ENCODE assay signal across 11 cellular contexts in genomic region chr2:64819371-64819770, GRCh38.
DNase-seq lines count a peak whose midpoint lies in the region; ATAC-seq and TF ChIP-seq lines count a peak whose summit lies in the region.
"Had no signal": no experiment of that assay in that cellular context is flagged by ENCODE, and none has a peak within 500 bp of the region (broad histone marks: within the 10 kb centered on the region; RNA-seq: fewer than 3 reads in every experiment).

No MANE protein-coding gene starts in this region.

- no peak overlapping the region for H3K4ac ChIP-seq in trophoblast cell (ENCODE audit: low read depth, low read length)

- H3K9me3 ChIP-seq in trophoblast cell (ENCODE audit: insufficient read depth, low read depth, low read length) = no peaks in the 10 kb centered on the region
- H3K9me3 ChIP-seq: body of pancreas had no signal

- peak overlapping the region; percentile 23 for H2AFZ ChIP-seq in trophoblast cell (ENCODE audit: insufficient read depth, low read length, poor library complexity)
- H2AFZ ChIP-seq: neural progenitor cell had no signal

- H3K79me1 ChIP-seq in trophoblast cell (ENCODE audit: low read length) = peaks cover 3% of the 10 kb centered on the region

- no CpG with 5 or more reads among the region's 2 CpGs for WGBS in trophoblast cell (ENCODE audit: extremely low coverage, insufficient coverage, insufficient read length)

- CTCF ChIA-PET in activated B cell treated with CpG ODN at 0.5 μM for 24 hours (lab: Charles Lee) = interaction anchor here (1.6 kb wide), 1 partner anchor 230 kb away, joined by 3 read pairs; no protein-coding TSS in a partner anchor

- peaks cover 45% of the 10 kb centered on the region for H3K4me1 Mint-ChIP-seq in activated B cell treated with CpG ODN at 0.5 μM for 24 hours
- H3K4me1 Mint-ChIP-seq: neural progenitor cell had no signal

- no peak overlapping the region for H3K18ac ChIP-seq in trophoblast cell (ENCODE audit: low read length)

- no peak overlapping the region for H3K14ac ChIP-seq in trophoblast cell (ENCODE audit: low read length)

- H2AK5ac ChIP-seq in trophoblast cell (ENCODE audit: low read length) = no peak overlapping the region

- TF ChIP-seq CTCF in activated B cell treated with CpG ODN at 0.5 μM for 24 hours (IDR thresholded peaks at IDR 0.05) = no peak

- no peak overlapping the region for H2BK5ac ChIP-seq in trophoblast cell (ENCODE audit: low read depth, low read length, poor library complexity)

- no peaks in the 10 kb centered on the region for H3K9me3 Mint-ChIP-seq in activated B cell treated with CpG ODN at 0.5 μM for 24 hours
- H3K9me3 Mint-ChIP-seq: neural progenitor cell had no signal

- H3K36me3 Mint-ChIP-seq in activated B cell treated with CpG ODN at 0.5 μM for 24 hours (ENCODE audit: low read depth) = no peaks in the 10 kb centered on the region
- H3K36me3 Mint-ChIP-seq: neural progenitor cell had no signal

- no peaks in the 10 kb centered on the region for H3K79me2 ChIP-seq in trophoblast cell (ENCODE audit: control insufficient read depth, insufficient read depth, low read length, poor library complexity)

- H3K27ac Mint-ChIP-seq in activated B cell treated with CpG ODN at 0.5 μM for 24 hours = peak overlapping the region; percentile 89

- H3K27me3 Mint-ChIP-seq in activated B cell treated with CpG ODN at 0.5 μM for 24 hours = no peaks in the 10 kb centered on the region

- peak overlapping the region; percentile 59 for H3K4me3 Mint-ChIP-seq in activated B cell treated with CpG ODN at 0.5 μM for 24 hours
- H3K4me3 Mint-ChIP-seq: neural progenitor cell had no signal

- H2BK12ac ChIP-seq in trophoblast cell (ENCODE audit: low read length) = no peak overlapping the region

- DNase-seq in activated B cell treated with CpG ODN at 0.5 μM for 24 hours (no peak), trophoblast cell (peak in 1 of 2 donors; percentile 25), NCI-H2196 (lab: John Stamatoyannopoulos, UW; ENCODE audit: unreplicated experiment) (no peak), iPS-NIHi7 (ENCODE audit: extremely low spot score) (no peak), NCI-H2029 (lab: John Stamatoyannopoulos, UW) (no peak)
- DNase-seq: body of pancreas, KG1 had no signal

- POLR2A ChIA-PET in activated B cell treated with CpG ODN at 0.5 μM for 24 hours (lab: Charles Lee) = interaction anchor here (0.7 to 2.9 kb wide), 8 partner anchors 11 to 166 kb away, joined by 3 to 25 read pairs (median 4); partner anchors contain the start of gene SERTAD2

- H4K91ac ChIP-seq in trophoblast cell (ENCODE audit: low read depth, low read length) = no peak overlapping the region

- peak; percentile 22 for ATAC-seq in GM18873 (IDR thresholded peaks at IDR 0.05; ENCODE audit: low FRiP score, unreplicated experiment)
- peak; percentile 16 for ATAC-seq in HG02759 (IDR thresholded peaks at IDR 0.05; ENCODE audit: unreplicated experiment)
- ATAC-seq in activated B cell treated with CpG ODN at 0.5 μM for 24 hours (ENCODE audit: low read depth) = no peak
- no peak for ATAC-seq in GM18498 (IDR thresholded peaks at IDR 0.05; ENCODE audit: unreplicated experiment)
- ATAC-seq: body of pancreas had no signal

- H3K23ac ChIP-seq in trophoblast cell (ENCODE audit: low read length) = no peak overlapping the region

- no peaks in the 10 kb centered on the region for H3K36me3 ChIP-seq in trophoblast cell (ENCODE audit: control insufficient read depth in 1 of 2, insufficient read depth in 2 of 2, low read length in 2 of 2)
- H3K36me3 ChIP-seq: neural progenitor cell had no signal

- H3K27ac ChIP-seq in trophoblast cell (ENCODE audit: low read depth, low read length) = no peak overlapping the region
- H3K27ac ChIP-seq: body of pancreas, neural progenitor cell had no signal

- H4K12ac ChIP-seq in trophoblast cell (ENCODE audit: low read depth, low read length) = no peak overlapping the region

- H3K27me3 ChIP-seq in trophoblast cell (ENCODE audit: insufficient read depth, low read length) = no peaks in the 10 kb centered on the region
- H3K27me3 ChIP-seq: body of pancreas, neural progenitor cell had no signal

- no peak overlapping the region for H3K4me3 ChIP-seq in trophoblast cell (ENCODE audit: low read depth, low read length)
- H3K4me3 ChIP-seq: body of pancreas, neural progenitor cell had no signal

- peaks cover 2 to 16% of the 10 kb centered on the region in 2 experiments for H3K4me1 ChIP-seq in trophoblast cell (ENCODE audit: control insufficient read depth in 1 of 2, insufficient read depth in 2 of 2, low read length in 2 of 2)
- H3K4me1 ChIP-seq: body of pancreas, neural progenitor cell had no signal

- H3K9ac ChIP-seq in trophoblast cell (ENCODE audit: low read length) = no peak overlapping the region
- H3K9ac ChIP-seq: neural progenitor cell had no signal

- intact Hi-C loops in activated B cell treated with CpG ODN at 0.5 μM for 24 hours (cut with micrococcal nuclease) = no loop called here

- no peak overlapping the region for H3K4me2 ChIP-seq in trophoblast cell (ENCODE audit: low read length)
- H3K4me2 ChIP-seq: neural progenitor cell had no signal

- H4K8ac ChIP-seq in trophoblast cell (ENCODE audit: low read depth, low read length) = no peak overlapping the region

- H2BK120ac ChIP-seq in trophoblast cell (ENCODE audit: insufficient read depth, low read length, poor library complexity) = peak overlapping the region; percentile 44

Comparison
In these comparisons a context has a peak if more than half of its experiments do, and no peak if none do; other contexts are left out.
1. ATAC-seq: peak in GM18873 (single experiment) and HG02759 (single experiment); none in activated B cell treated with CpG ODN at 0.5 μM for 24 hours (single experiment) and GM18498 (single experiment).